In the genomic region with DNA sequence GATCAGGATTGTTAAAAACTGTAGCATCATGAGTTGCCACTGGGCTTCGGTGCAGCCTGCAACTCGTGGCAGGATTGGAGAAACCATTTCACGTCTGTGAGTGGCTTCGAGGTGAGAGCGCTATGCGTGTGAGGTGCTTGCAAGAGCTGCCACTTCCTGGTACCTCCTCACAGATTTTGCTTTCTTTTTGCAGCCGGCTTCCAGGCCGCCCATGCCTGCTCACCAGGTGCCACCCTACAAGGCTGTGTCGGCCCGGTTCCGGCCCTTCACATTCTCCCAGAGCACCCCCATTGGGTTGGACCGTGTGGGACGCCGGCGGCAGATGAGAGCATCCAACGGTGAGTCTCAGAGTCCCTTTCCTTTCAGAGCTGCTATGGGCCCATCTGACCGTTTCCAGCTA, we compare ENCODE assay signal across 11 cellular contexts. TPM values are rescaled to one million over a fixed set of nuclear protein-coding genes. Genes with fewer than 3 reads are reported as not detected.
DNase-seq lines count a peak whose midpoint lies in the region; ATAC-seq and TF ChIP-seq lines count a peak whose summit lies in the region.
"Had no signal": no experiment of that assay in that cellular context is flagged by ENCODE, and none has a peak within 500 bp of the region (broad histone marks: within the 10 kb centered on the region; RNA-seq: fewer than 3 reads in every experiment).

No MANE protein-coding gene starts in this region.

- no peaks in the 10 kb centered on the region for H4K20me1 ChIP-seq in smooth muscle cell (ENCODE audit: low read depth)

- WGBS in transverse colon (ENCODE audit: low coverage in 1 of 2), 2 donors: 89% methylated on average over 17 of the region's 17 CpGs; no CpG with 5 or more reads in 1 of the 2 donors
- WGBS in smooth muscle cell (ENCODE audit: low lambda C conversion rate): 95% methylated on average over 17 of the region's 17 CpGs

- no peaks in the 10 kb centered on the region for H3F3A ChIP-seq in smooth muscle cell (ENCODE audit: low read depth)

- H3K4me1 Mint-ChIP-seq in activated CD4-positive, alpha-beta T cell treated with anti-CD3 and anti-CD28 coated beads, Interleukin-2, amount 10 ng/mL, durations not matched to agents 7 days and 5 days: peaks cover 67% of the 10 kb centered on the region

- H3K36me3 ChIP-seq in transverse colon (peaks cover 0 to 6% (median 2%) of the 10 kb centered on the region in 4 donors), smooth muscle cell (ENCODE audit: low read depth) (no peaks in the 10 kb centered on the region)

- H3K4me1 ChIP-seq in transverse colon (peaks cover 0 to 14% (median 9%) of the 10 kb centered on the region in 4 donors), smooth muscle cell (ENCODE audit: low read depth) (peaks cover 7% of the 10 kb centered on the region)

- no peak for ATAC-seq in HG03457 (IDR thresholded peaks at IDR 0.05; ENCODE audit: unreplicated experiment)

- peak; percentile 94 for DNase-seq in activated CD4-positive, alpha-beta T cell treated with anti-CD3 and anti-CD28 coated beads, Interleukin-2, amount 10 ng/mL, durations not matched to agents 7 days and 5 days
- peak; percentile 82 for DNase-seq in activated naive CD4-positive, alpha-beta T cell treated with anti-CD3 and anti-CD28 coated beads, Interleukin-2, amount 50 U/mL, for 16 hours
- DNase-seq in stimulated activated CD4-positive, alpha-beta T cell treated with anti-CD3 and anti-CD28 coated beads, Interleukin-12 subunit alpha, Interleukin-12 subunit beta, amount 100 ng/mL, for 48 hours (ENCODE audit: low read depth in 2 of 3, low spot score in 1 of 3): peak; percentile 56 to 77 (median 66)
- DNase-seq in transverse colon (peak; percentile 37), hepatic stellate cell (ENCODE audit: low spot score) (no peak), smooth muscle cell (lab: John Stamatoyannopoulos, UW; ENCODE audit: unreplicated experiment) (no peak), SHP77 treated with DMSO at 0.1 percent for 48 hours (lab: John Stamatoyannopoulos, UW) (no peak)

- intact Hi-C loops in transverse colon (cut with DNase I; ENCODE audit: low total_unique reads): no loop called here

- peak overlapping the region in 3 of 4 donors; percentile 21 to 42 (median 26) for H3K27ac ChIP-seq in transverse colon
- no peak overlapping the region for H3K27ac ChIP-seq in smooth muscle cell (ENCODE audit: low read depth)
- H3K27ac ChIP-seq: hepatocyte had no signal

- H3K36me3 Mint-ChIP-seq in activated CD4-positive, alpha-beta T cell treated with anti-CD3 and anti-CD28 coated beads, Interleukin-2, amount 10 ng/mL, durations not matched to agents 7 days and 5 days (ENCODE audit: low read depth): peaks cover 48% of the 10 kb centered on the region

- no peak overlapping the region for H3K4me2 ChIP-seq in smooth muscle cell
- H3K4me2 ChIP-seq: hepatocyte had no signal

- H3K4me3 ChIP-seq in transverse colon (peak overlapping the region in 1 of 4 donors; percentile 31), smooth muscle cell (no peak overlapping the region)
- H3K4me3 ChIP-seq: hepatocyte had no signal

- H3K4me3 Mint-ChIP-seq in activated CD4-positive, alpha-beta T cell treated with anti-CD3 and anti-CD28 coated beads, Interleukin-2, amount 10 ng/mL, durations not matched to agents 7 days and 5 days: peak overlapping the region; percentile 92
- H3K4me3 Mint-ChIP-seq: neural crest cell had no signal

- TF ChIP-seq EP300 in transverse colon (IDR thresholded peaks at IDR 0.05; ENCODE audit: low read depth): no peak

- POLR2A ChIA-PET in activated CD4-positive, alpha-beta T cell treated with anti-CD3 and anti-CD28 coated beads, Interleukin-2, amount 10 ng/mL, durations not matched to agents 7 days and 5 days (lab: Charles Lee): interaction anchor here (0.6 to 1.3 kb wide), 4 partner anchors 10 to 55 kb away, joined by 3 to 10 read pairs (median 6); no protein-coding TSS in a partner anchor

- H3K9ac ChIP-seq in smooth muscle cell (ENCODE audit: low read depth): no peak overlapping the region

- H3K27ac Mint-ChIP-seq in activated CD4-positive, alpha-beta T cell treated with anti-CD3 and anti-CD28 coated beads, Interleukin-2, amount 10 ng/mL, durations not matched to agents 7 days and 5 days: peak overlapping the region; percentile 93

- no peak overlapping the region for H2AFZ ChIP-seq in smooth muscle cell (ENCODE audit: low read depth)
- H2AFZ ChIP-seq: hepatocyte had no signal

- no peaks in the 10 kb centered on the region for H3K9me3 ChIP-seq in transverse colon
- no peaks in the 10 kb centered on the region for H3K9me3 ChIP-seq in smooth muscle cell (replicated peaks; ENCODE audit: low read depth)

- CTCF ChIA-PET in activated CD4-positive, alpha-beta T cell treated with anti-CD3 and anti-CD28 coated beads, Interleukin-2, amount 10 ng/mL, durations not matched to agents 7 days and 5 days (lab: Charles Lee): interaction anchor here (0.5 to 1.5 kb wide), 8 partner anchors 10 to 291 kb away, joined by 3 to 7 read pairs (median 4); no protein-coding TSS in a partner anchor

- TF ChIP-seq CTCF in transverse colon (IDR thresholded peaks at IDR 0.05) (no peak), smooth muscle cell (IDR thresholded peaks at IDR 0.05; ENCODE audit: borderline replicate concordance, insufficient read depth, poor library complexity, severe bottlenecking) (no peak)

- in situ Hi-C loops in transverse colon (cut with MboI; ENCODE audit: low pct_ligation_motif_present in 1 of 4, low pct_unique_long_range_greater_than_20kb in 1 of 4, low sequenced_read_pairs in 3 of 4): no loop called here

- H3K9me3 Mint-ChIP-seq in activated CD4-positive, alpha-beta T cell treated with anti-CD3 and anti-CD28 coated beads, Interleukin-2, amount 10 ng/mL, durations not matched to agents 7 days and 5 days: no peaks in the 10 kb centered on the region
- H3K9me3 Mint-ChIP-seq: neural crest cell had no signal

- H3K27me3 Mint-ChIP-seq in activated CD4-positive, alpha-beta T cell treated with anti-CD3 and anti-CD28 coated beads, Interleukin-2, amount 10 ng/mL, durations not matched to agents 7 days and 5 days: no peaks in the 10 kb centered on the region

- TF ChIP-seq POLR2A in transverse colon (IDR thresholded peaks at IDR 0.05): peak; percentile 39

- H3K27me3 ChIP-seq in transverse colon: no peaks in the 10 kb centered on the region
- no peaks in the 10 kb centered on the region for H3K27me3 ChIP-seq in smooth muscle cell (ENCODE audit: low read depth)
- H3K27me3 ChIP-seq: hepatocyte had no signal

- no peaks in the 10 kb centered on the region for H3K79me2 ChIP-seq in smooth muscle cell (ENCODE audit: low read depth)
- H3K79me2 ChIP-seq: hepatocyte had no signal

RNA-seq across cellular contexts. Expression of gene C1QTNF9, which starts 57.9 kb away (rescaled TPM):
- total RNA-seq in activated CD4-positive, alpha-beta T cell treated with anti-CD3 and anti-CD28 coated beads, Interleukin-2, amount 10 ng/mL, durations not matched to agents 7 days and 5 days: under 1 TPM in 1 of 2 experiments, not detected in 1; 0.10 TPM
- total RNA-seq in transverse colon (under 1 TPM in 1 of 4 donors, not detected in 3; 0.48 TPM), smooth muscle cell (not detected in 2 replicates)
- polyA plus RNA-seq in smooth muscle cell: not detected in 2 replicates
- total RNA-seq: chondrocyte, hepatocyte, neural crest cell had no signal
- polyA plus RNA-seq: hepatocyte had no signal

Comparison
In these comparisons a context has a peak if more than half of its experiments do, and no peak if none do; other contexts are left out.
1. DNase-seq: peak in activated CD4-positive, alpha-beta T cell treated with anti-CD3 and anti-CD28 coated beads, Interleukin-2, amount 10 ng/mL, durations not matched to agents 7 days and 5 days (single experiment), activated naive CD4-positive, alpha-beta T cell treated with anti-CD3 and anti-CD28 coated beads, Interleukin-2, amount 50 U/mL, for 16 hours (single experiment), stimulated activated CD4-positive, alpha-beta T cell treated with anti-CD3 and anti-CD28 coated beads, Interleukin-12 subunit alpha, Interleukin-12 subunit beta, amount 100 ng/mL, for 48 hours (3 of 3) and transverse colon (single experiment); none in hepatic stellate cell (single experiment), smooth muscle cell (single experiment) and SHP77 treated with DMSO at 0.1 percent for 48 hours (single experiment).